ENCODE assay signal across 1 cellular context in genomic region chr3:14550651-14551611, GRCh38.
TF ChIP-seq lines count a peak whose summit lies in the region.

No MANE protein-coding gene starts in this region.

TF ChIP-seq in K562, 482 proteins besides CTCF, POLR2A, EP300 and RAD21 (continued from another document):
- no peak for TF ChIP-seq MNT (conservative IDR thresholded peaks at IDR 0.05)
- TF ChIP-seq ZNF449 (CRISPR knock-in tag; IDR thresholded peaks at IDR 0.05): no peak
- no peak for TF ChIP-seq BRCA1 (IDR thresholded peaks at IDR 0.05)
- 0 out of 2 replicates have a peak, but pooled peaks have one; percentile 40 for TF ChIP-seq BRCA1 (CRISPR knock-in tag; IDR thresholded peaks at IDR 0.05)
- no peak for TF ChIP-seq ZNF398 (CRISPR knock-in tag; IDR thresholded peaks at IDR 0.05)
